36 cellular contexts compared by ENCODE assay signal in genomic region chr5:6520201-6520600, GRCh38.
"Had no signal": no experiment of that assay in that cellular context is flagged by ENCODE, and none has a peak within 500 bp of the region (broad histone marks: within the 10 kb centered on the region; RNA-seq: fewer than 3 reads in every experiment).

No MANE protein-coding gene starts in this region.

- DNase-seq: Karpas-422, Kasumi-1, KG1, MG63, MM.1S, MV-4-11, NCI-H1048, NCI-H1092, NCI-H1092 treated with DMSO at 0.1 percent for 48 hours, NCI-H1105, NCI-H1105 treated with DMSO at 0.1 percent for 48 hours, NCI-H1417, NCI-H1417 treated with DMSO at 0.1 percent for 48 hours, NCI-H1436, NCI-H1436 treated with DMSO at 0.1 percent for 48 hours, NCI-H146, NCI-H1694, NCI-H1694 treated with DMSO at 0.1 percent for 48 hours, NCI-H187, NCI-H187 treated with DMSO at 0.1 percent for 48 hours, NCI-H1930, NCI-H2029, NCI-H2029 treated with DMSO at 0.1 percent for 48 hours, NCI-H2081, NCI-H2081 treated with DMSO at 0.1 percent for 48 hours, NCI-H2107, NCI-H2171, NCI-H2171 treated with DMSO at 0.1 percent for 48 hours, NCI-H2227 treated with DMSO at 0.1 percent for 48 hours, NCI-H226, NCI-H345, NCI-H446, NCI-H446 treated with DMSO at 0.1 percent for 48 hours, NCI-H510A, NCI-H510A treated with DMSO at 0.1 percent for 48 hours had no signal

- H3K9ac ChIP-seq: KMS-11 had no signal

- H3K27me3 ChIP-seq: MG63 had no signal

- H3K4me3 ChIP-seq: MG63 had no signal

- H3K27ac ChIP-seq: KMS-11 had no signal

- H3K9me3 ChIP-seq: MG63 had no signal

- H3K36me3 ChIP-seq: MG63 had no signal

- H3K4me2 ChIP-seq: KMS-11 had no signal
